Comparison of ENCODE assay signal across 23 cellular contexts in the genomic region with DNA sequence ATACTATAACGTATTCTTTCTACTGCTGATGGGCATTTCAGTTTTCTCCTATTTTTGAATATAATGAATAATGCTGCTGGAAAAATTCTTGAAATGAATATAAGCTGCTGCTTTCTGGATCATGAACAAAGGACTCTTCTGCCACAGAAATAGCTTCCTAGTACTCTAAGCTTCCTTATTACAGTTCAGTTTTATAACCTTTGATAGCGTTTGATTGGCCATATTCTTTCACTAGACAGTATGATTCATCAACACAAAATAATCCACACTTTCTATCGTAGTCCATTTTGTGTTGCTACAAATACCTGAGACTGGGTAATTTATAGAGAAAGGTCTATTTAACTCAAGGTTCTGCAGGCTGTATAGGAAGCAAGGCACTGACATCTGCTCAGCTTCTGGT.
"Had no signal": no experiment of that assay in that cellular context is flagged by ENCODE, and none has a peak within 500 bp of the region (broad histone marks: within the 10 kb centered on the region; RNA-seq: fewer than 3 reads in every experiment).

No MANE protein-coding gene starts in this region.

- ATAC-seq: foreskin keratinocyte; heart left ventricle; left lung; left ventricle myocardium superior; lower lobe of right lung; naive thymus-derived CD8-positive, alpha-beta T cell had no signal

- FAIRE-seq: colon, endothelial cell of umbilical vein, frontal cortex, kidney had no signal

- H3K4me1 ChIP-seq: esophagus muscularis mucosa, foreskin keratinocyte, heart left ventricle, left lung, lower lobe of right lung had no signal

- H3K27me3 ChIP-seq: dorsolateral prefrontal cortex, esophagus muscularis mucosa, foreskin keratinocyte, heart left ventricle, hepatocyte, left lung had no signal

- H3K4me2 ChIP-seq: hepatocyte had no signal

- H2AFZ ChIP-seq: hepatocyte had no signal

- H3K79me2 ChIP-seq: hepatocyte had no signal

- H3K4me3 ChIP-seq: coronary artery, dorsolateral prefrontal cortex, esophagus muscularis mucosa, heart left ventricle, hepatocyte, left lung, lower lobe of right lung had no signal

- DNase-seq: dermis blood vessel endothelial cell; dorsolateral prefrontal cortex; effector CD4-positive, alpha-beta T cell; effector memory CD4-positive, alpha-beta T cell; foreskin keratinocyte; heart left ventricle; hypothalamus; immature natural killer cell; islet precursor cell; kidney; kidney glomerular epithelial cell; left lung; left ventricle myocardium superior; lower lobe of right lung; mesenchymal stem cell; naive B cell; naive thymus-derived CD8-positive, alpha-beta T cell had no signal

- H3K27ac ChIP-seq: coronary artery, dorsolateral prefrontal cortex, esophagus muscularis mucosa, foreskin keratinocyte, heart left ventricle, hepatocyte, left lung, lower lobe of right lung had no signal

- H3K36me3 ChIP-seq: esophagus muscularis mucosa, heart left ventricle, left lung, lower lobe of right lung had no signal

- H3K9me3 ChIP-seq: lower lobe of right lung had no signal
